In the genomic region with DNA sequence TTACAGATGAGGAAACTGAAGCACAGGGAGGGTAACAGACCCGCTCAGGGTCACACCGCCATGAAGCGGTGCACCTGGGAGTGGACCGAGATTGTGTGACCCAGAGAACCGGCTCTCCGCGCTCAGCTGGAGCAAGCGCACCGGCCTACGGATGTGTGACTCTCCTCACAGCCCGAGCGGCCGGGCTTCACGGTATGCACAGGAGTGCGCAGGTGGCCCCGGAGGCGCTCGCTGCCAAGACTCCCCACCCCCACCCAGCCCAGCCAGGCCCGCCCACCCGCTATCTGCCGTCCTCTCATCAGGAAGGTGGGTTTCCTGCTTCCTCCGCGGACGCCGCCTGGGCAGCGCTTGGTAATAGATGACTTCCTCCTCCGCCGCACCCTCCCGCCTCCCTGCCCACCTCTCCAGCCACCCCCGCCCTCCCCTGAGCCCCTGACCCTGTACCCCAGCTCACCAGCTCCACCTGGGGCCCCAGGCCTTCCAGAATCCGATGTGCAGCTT, we compare ENCODE assay signal across 9 cellular contexts.
A peak's percentile ranks its signal among the peaks of the same experiment; 100 is the strongest.
DNase-seq lines count a peak whose midpoint lies in the region; ATAC-seq and TF ChIP-seq lines count a peak whose summit lies in the region.
"Had no signal": no experiment of that assay in that cellular context is flagged by ENCODE, and none has a peak within 500 bp of the region (broad histone marks: within the 10 kb centered on the region; RNA-seq: fewer than 3 reads in every experiment).

No MANE protein-coding gene starts in this region.

- H3K4ac ChIP-seq in mesenchymal stem cell (ENCODE audit: low read depth in 1 of 2, low read length in 2 of 2) = no peak overlapping the region

- no peak overlapping the region for H2BK15ac ChIP-seq in mesenchymal stem cell (ENCODE audit: low read depth, poor library complexity, severe bottlenecking)

- H3K4me1 ChIP-seq in SK-N-SH (ENCODE audit: control insufficient read depth in 1 of 2, insufficient read depth in 2 of 2, low read depth in 1 of 2, low read length in 1 of 2) (peaks cover 24 to 26% of the 10 kb centered on the region in 2 experiments; a peak in 3 of 4 replicates), esophagus squamous epithelium (peaks cover 32 to 72% (median 54%) of the 10 kb centered on the region in 3 donors), subcutaneous abdominal adipose tissue (ENCODE audit: control insufficient read depth in 5 of 5, insufficient read depth in 5 of 5, low read length in 5 of 5) (peaks cover 14 to 66% (median 62%) of the 10 kb centered on the region in 5 donors), mesenchymal stem cell (ENCODE audit: control insufficient read depth, insufficient read depth, low read depth, low read length) (peaks cover 59% of the 10 kb centered on the region)

- TF ChIP-seq EP300 in SK-N-SH (IDR thresholded peaks at IDR 0.05; ENCODE audit: borderline replicate concordance in 1 of 2, low read depth in 1 of 2, low read length in 1 of 2) = no peak

- no peak overlapping the region for H3K4me3 ChIP-seq in SK-N-SH (ENCODE audit: low read depth in 2 of 2, low read length in 1 of 2)
- H3K4me3 ChIP-seq in esophagus squamous epithelium = peak overlapping the region; percentile 8 to 57 (median 34)
- H3K4me3 ChIP-seq in subcutaneous abdominal adipose tissue (ENCODE audit: low read depth in 1 of 5, low read length in 5 of 5) = peak overlapping the region in 2 of 5 donors; percentile 53 to 57
- H3K4me3 ChIP-seq in mesenchymal stem cell (ENCODE audit: insufficient read depth in 1 of 2, low read depth in 1 of 2, low read length in 2 of 2) = peak overlapping the region in 1 of 2 experiments; percentile 63
- H3K4me3 ChIP-seq: A549 had no signal

- no peaks in the 10 kb centered on the region for H3K9me2 ChIP-seq in SK-N-SH

- POLR2A ChIA-PET in SK-N-SH (lab: Yijun Ruan, JAX) = no interaction called here

- H3K27me3 ChIP-seq in SK-N-SH (ENCODE audit: insufficient read depth) = no peaks in the 10 kb centered on the region
- H3K27me3 ChIP-seq in esophagus squamous epithelium = no peaks in the 10 kb centered on the region
- no peaks in the 10 kb centered on the region for H3K27me3 ChIP-seq in subcutaneous abdominal adipose tissue (ENCODE audit: control insufficient read depth in 5 of 5, insufficient read depth in 4 of 5, low read length in 5 of 5)
- no peaks in the 10 kb centered on the region for H3K27me3 ChIP-seq in mesenchymal stem cell (ENCODE audit: control insufficient read depth in 1 of 2, insufficient read depth in 1 of 2, low read length in 2 of 2)

- TF ChIP-seq CTCF in SK-N-SH (IDR thresholded peaks at IDR 0.05) = no peak
- no peak for TF ChIP-seq CTCF in esophagus squamous epithelium (IDR thresholded peaks at IDR 0.05)

- no peak overlapping the region for H4K8ac ChIP-seq in mesenchymal stem cell (ENCODE audit: low read length)

- H2BK12ac ChIP-seq in mesenchymal stem cell (ENCODE audit: low read length in 2 of 2) = no peak overlapping the region

- H3K36me3 ChIP-seq in SK-N-SH (replicated peaks in 1 of 2; ENCODE audit: control insufficient read depth in 1 of 2, insufficient read depth in 2 of 2, low read length in 1 of 2) (peaks cover 4 to 33% of the 10 kb centered on the region in 2 experiments), esophagus squamous epithelium (peaks cover 0 to 79% (median 17%) of the 10 kb centered on the region in 3 donors), subcutaneous abdominal adipose tissue (ENCODE audit: control insufficient read depth in 5 of 5, insufficient read depth in 5 of 5, low read length in 5 of 5) (peaks cover 0 to 44% (median 27%) of the 10 kb centered on the region in 5 donors), mesenchymal stem cell (ENCODE audit: control insufficient read depth in 1 of 2, insufficient read depth in 2 of 2, low read depth in 1 of 2, low read length in 2 of 2) (peaks cover 37 to 89% of the 10 kb centered on the region in 2 experiments)

- DNase-seq in SK-N-SH (no peak), T-helper 9 cell (peak; percentile 46), esophagus squamous epithelium (lab: John Stamatoyannopoulos, UW) (peak; percentile 66), mesenchymal stem cell (no peak), C1 segment of cervical spinal cord (lab: John Stamatoyannopoulos, UW) (no peak)

- H3K9ac ChIP-seq in SK-N-SH = no peak overlapping the region
- H3K9ac ChIP-seq in subcutaneous abdominal adipose tissue (ENCODE audit: low read length in 5 of 5) = peak overlapping the region in 2 of 5 donors; percentile 44 to 56
- no peak overlapping the region for H3K9ac ChIP-seq in mesenchymal stem cell (ENCODE audit: low read length)

- peaks cover 11% of the 10 kb centered on the region; the same call in 1 of the 2 replicates for H3K79me2 ChIP-seq in SK-N-SH (ENCODE audit: insufficient read depth)

- no peak overlapping the region for H2BK120ac ChIP-seq in mesenchymal stem cell (ENCODE audit: low read depth, low read length)

- H4K91ac ChIP-seq in mesenchymal stem cell (ENCODE audit: low read length) = no peak overlapping the region

- H3K4me2 ChIP-seq in SK-N-SH = no peak overlapping the region
- no peak overlapping the region for H3K4me2 ChIP-seq in mesenchymal stem cell (ENCODE audit: low read length, poor library complexity, severe bottlenecking)
- H3K4me2 ChIP-seq: A549 had no signal

- intact Hi-C loops in esophagus squamous epithelium (cut with DNase I) = no loop called here

- peaks cover 57% of the 10 kb centered on the region for H4K20me1 ChIP-seq in SK-N-SH (ENCODE audit: insufficient read depth)

- no peak overlapping the region for H3K27ac ChIP-seq in SK-N-SH (ENCODE audit: low read depth in 2 of 2, low read length in 1 of 2)
- peak overlapping the region; percentile 58 to 93 (median 88) for H3K27ac ChIP-seq in esophagus squamous epithelium
- H3K27ac ChIP-seq in subcutaneous abdominal adipose tissue (ENCODE audit: low read depth, low read length) = peak overlapping the region; percentile 77
- H3K27ac ChIP-seq in mesenchymal stem cell (ENCODE audit: low read length, poor library complexity, severe bottlenecking) = no peak overlapping the region

- H3F3A ChIP-seq in SK-N-SH (replicated peaks; ENCODE audit: insufficient read depth) = peaks cover 26% of the 10 kb centered on the region

- no peak overlapping the region for H3K23ac ChIP-seq in mesenchymal stem cell (ENCODE audit: low read length in 2 of 2)

- no peak overlapping the region for H2BK5ac ChIP-seq in mesenchymal stem cell (ENCODE audit: low read depth, low read length, poor library complexity, severe bottlenecking)

- no peak overlapping the region for H3K18ac ChIP-seq in mesenchymal stem cell (ENCODE audit: low read depth in 1 of 2, low read length in 2 of 2)

- H2AK5ac ChIP-seq in mesenchymal stem cell (ENCODE audit: low read length, severe bottlenecking) = no peak overlapping the region

- 97% methylated on average over 30 of the region's 31 CpGs for WGBS in SK-N-SH (ENCODE audit: low lambda C conversion rate)
- 63 to 100% methylated on average over 1 to 14 of the region's 31 CpGs for WGBS in esophagus squamous epithelium, 2 donors
- WGBS in mesenchymal stem cell = 92% methylated on average over 29 of the region's 31 CpGs

- peaks cover 46% of the 10 kb centered on the region for H3K79me1 ChIP-seq in mesenchymal stem cell (replicated peaks; ENCODE audit: low read length, poor library complexity, severe bottlenecking)

- H2AFZ ChIP-seq in SK-N-SH (ENCODE audit: low read depth) (no peak overlapping the region), mesenchymal stem cell (ENCODE audit: low read depth, low read length) (no peak overlapping the region)

- H3K14ac ChIP-seq in mesenchymal stem cell (ENCODE audit: low read length in 2 of 2) = no peak overlapping the region

- no peak for ATAC-seq in SK-N-SH treated with all-trans-retinoic acid at 6 μM for 48 hours
- ATAC-seq in HG03565 (IDR thresholded peaks at IDR 0.05; ENCODE audit: unreplicated experiment) = no peak
- ATAC-seq: A549 had no signal

- no peaks in the 10 kb centered on the region for H3K9me3 ChIP-seq in SK-N-SH
- H3K9me3 ChIP-seq in esophagus squamous epithelium = no peaks in the 10 kb centered on the region
- H3K9me3 ChIP-seq in subcutaneous abdominal adipose tissue (ENCODE audit: control insufficient read depth in 5 of 5, low read length in 5 of 5) = peaks cover 0 to 5% (median 0%) of the 10 kb centered on the region in 5 donors
- no peaks in the 10 kb centered on the region for H3K9me3 ChIP-seq in mesenchymal stem cell (ENCODE audit: control insufficient read depth, low read length)
- H3K9me3 ChIP-seq: A549 had no signal

- no peak for TF ChIP-seq POLR2A in esophagus squamous epithelium (IDR thresholded peaks at IDR 0.05)

- CTCF ChIA-PET in SK-N-SH (lab: Yijun Ruan, JAX) = no interaction called here

- no peak for TF ChIP-seq RAD21 in SK-N-SH (IDR thresholded peaks at IDR 0.05; ENCODE audit: low read length)

TF ChIP-seq in SK-N-SH treated with all-trans-retinoic acid at 6 μM for 48 hours, 23 proteins besides CTCF, POLR2A, EP300 and RAD21:
- TF ChIP-seq ZNF565 (CRISPR knock-in tag; conservative IDR thresholded peaks at IDR 0.05; ENCODE audit: low read depth) (no peak), ZFP3 (CRISPR knock-in tag; IDR thresholded peaks at IDR 0.05) (peak; percentile 93), CSDC2 (CRISPR knock-in tag; IDR thresholded peaks at IDR 0.05) (no peak)

TF ChIP-seq in SK-N-SH, 30 proteins besides CTCF, POLR2A, EP300 and RAD21:
- no peak for TF ChIP-seq NRF1 (IDR thresholded peaks at IDR 0.05; ENCODE audit: low read depth, low read length)

Comparison
In these comparisons a context has a peak if more than half of its experiments do, and no peak if none do; other contexts are left out.
1. DNase-seq: peak in T-helper 9 cell (single experiment) and esophagus squamous epithelium (single experiment); none in SK-N-SH (single experiment), mesenchymal stem cell (single experiment) and C1 segment of cervical spinal cord (0 of 14).
2. H3K27ac ChIP-seq: peak in esophagus squamous epithelium (4 of 4) and subcutaneous abdominal adipose tissue (single experiment); none in SK-N-SH (0 of 2) and mesenchymal stem cell (single experiment).
3. H3K4me3 ChIP-seq: peak in esophagus squamous epithelium (4 of 4); none in SK-N-SH (0 of 2).